Comparison of ENCODE assay signal across 28 cellular contexts in genomic region chr2:101293544-101293943, GRCh38.
"Had no signal": no experiment of that assay in that cellular context is flagged by ENCODE, and none has a peak within 500 bp of the region (broad histone marks: within the 10 kb centered on the region; RNA-seq: fewer than 3 reads in every experiment).

No MANE protein-coding gene starts in this region.

- H3K27me3 Mint-ChIP-seq: dendritic cell treated with granulocyte-macrophage colony-stimulating factor and Interleukin-4, amounts not matched to agents 40 ng/mL and 50 ng/mL, for 4 days; naive thymus-derived CD8-positive, alpha-beta T cell; stimulated activated memory B cell treated with anti-CD40 and anti-IgM and Interleukin-4, amounts not matched to agents 10 μg/mL and 1 μg/mL and 100 μg/mL, for 72 hours; type B pancreatic cell had no signal

- H3K27me3 ChIP-seq: colonic mucosa, esophagus muscularis mucosa, foreskin keratinocyte, gastroesophageal sphincter, ovary, sigmoid colon, spleen, testis, tibial artery had no signal

- ATAC-seq: foreskin keratinocyte; gastroesophageal sphincter; naive thymus-derived CD8-positive, alpha-beta T cell; psoas muscle; stimulated activated memory B cell treated with anti-CD40 and anti-IgM and Interleukin-4, amounts not matched to agents 10 μg/mL and 1 μg/mL and 100 μg/mL, for 72 hours; stimulated activated naive CD8-positive, alpha-beta T cell treated with anti-CD3 and anti-CD28 coated beads, Interleukin-15, Interleukin-2, amounts not matched to agents 100 U/mL and 50 U/mL, for 24 hours had no signal

- H3K4me3 Mint-ChIP-seq: dendritic cell treated with granulocyte-macrophage colony-stimulating factor and Interleukin-4, amounts not matched to agents 40 ng/mL and 50 ng/mL, for 4 days; immature natural killer cell; naive thymus-derived CD8-positive, alpha-beta T cell; nephron progenitor cell; stimulated activated memory B cell treated with anti-CD40 and anti-IgM and Interleukin-4, amounts not matched to agents 10 μg/mL and 1 μg/mL and 100 μg/mL, for 72 hours; type B pancreatic cell had no signal

- H3K4me3 ChIP-seq: colonic mucosa, esophagus muscularis mucosa, gastroesophageal sphincter, ovary, psoas muscle, sigmoid colon, spleen, testis, tibial artery had no signal

- H3K9me3 ChIP-seq: colonic mucosa, esophagus muscularis mucosa, gastroesophageal sphincter, ovary, psoas muscle, sigmoid colon, spleen, testis, tibial artery had no signal

- H3K9me3 Mint-ChIP-seq: dendritic cell treated with granulocyte-macrophage colony-stimulating factor and Interleukin-4, amounts not matched to agents 40 ng/mL and 50 ng/mL, for 4 days; immature natural killer cell; naive thymus-derived CD8-positive, alpha-beta T cell; nephron progenitor cell; stimulated activated memory B cell treated with anti-CD40 and anti-IgM and Interleukin-4, amounts not matched to agents 10 μg/mL and 1 μg/mL and 100 μg/mL, for 72 hours; type B pancreatic cell had no signal

- H3K27ac Mint-ChIP-seq: dendritic cell treated with granulocyte-macrophage colony-stimulating factor and Interleukin-4, amounts not matched to agents 40 ng/mL and 50 ng/mL, for 4 days; stimulated activated memory B cell treated with anti-CD40 and anti-IgM and Interleukin-4, amounts not matched to agents 10 μg/mL and 1 μg/mL and 100 μg/mL, for 72 hours; type B pancreatic cell had no signal

- H3K36me3 ChIP-seq: colonic mucosa, ovary had no signal

- H3K27ac ChIP-seq: colonic mucosa, esophagus muscularis mucosa, foreskin keratinocyte, gastroesophageal sphincter, ovary, psoas muscle, sigmoid colon, testis, tibial artery had no signal

- H3K4me1 ChIP-seq: colonic mucosa, foreskin keratinocyte, testis had no signal

- DNase-seq: colonic mucosa; effector CD8-positive, alpha-beta T cell; foreskin keratinocyte; hypothalamus; immature natural killer cell; islet precursor cell; kidney glomerular epithelial cell; mesenchymal stem cell; midbrain; naive thymus-derived CD8-positive, alpha-beta T cell; nephron progenitor cell; occipital lobe; ovary; posterior cingulate gyrus; psoas muscle; right cardiac atrium; sigmoid colon; spleen; stimulated activated CD4-positive, alpha-beta T cell treated with anti-CD3 and anti-CD28 coated beads, Interleukin-4, amount 100 ng/mL, for 4 hours; stimulated activated naive CD8-positive, alpha-beta T cell treated with anti-CD3 and anti-CD28 coated beads, Interleukin-15, Interleukin-2, amounts not matched to agents 100 U/mL and 50 U/mL, for 24 hours; substantia nigra; testis; tibial artery had no signal
